Comparison of ENCODE assay signal across 11 cellular contexts in genomic region chr14:88004637-88005036, GRCh38. TPM values are rescaled to one million over a fixed set of nuclear protein-coding genes. Genes with fewer than 3 reads are reported as not detected.
DNase-seq lines count a peak whose midpoint lies in the region; ATAC-seq and TF ChIP-seq lines count a peak whose summit lies in the region.
"Had no signal": no experiment of that assay in that cellular context is flagged by ENCODE, and none has a peak within 500 bp of the region (broad histone marks: within the 10 kb centered on the region; RNA-seq: fewer than 3 reads in every experiment).

No MANE protein-coding gene starts in this region.

- peak overlapping the region; percentile 95 for H3K4me3 Mint-ChIP-seq in activated CD8-positive, alpha-beta memory T cell treated with anti-CD3 and anti-CD28 coated beads, Interleukin-2, amount 10 ng/mL, durations not matched to agents 7 days and 5 days
- H3K4me3 Mint-ChIP-seq in activated naive CD8-positive, alpha-beta T cell = peak overlapping the region; percentile 92
- H3K4me3 Mint-ChIP-seq: mesothelial cell of epicardium had no signal

- H3K4me1 ChIP-seq in neutrophil (ENCODE audit: control insufficient read depth in 1 of 2, insufficient read depth in 1 of 2, low read depth in 1 of 2, low read length in 1 of 2) = peaks cover 83 to 96% of the 10 kb centered on the region in 2 experiments
- H3K4me1 ChIP-seq: HAP-1 had no signal

- no peaks in the 10 kb centered on the region for H3K9me3 Mint-ChIP-seq in activated CD8-positive, alpha-beta memory T cell treated with anti-CD3 and anti-CD28 coated beads, Interleukin-2, amount 10 ng/mL, durations not matched to agents 7 days and 5 days (ENCODE audit: low read depth)
- H3K9me3 Mint-ChIP-seq in activated naive CD8-positive, alpha-beta T cell (ENCODE audit: low read depth) = no peaks in the 10 kb centered on the region
- H3K9me3 Mint-ChIP-seq: mesothelial cell of epicardium had no signal

- CTCF ChIA-PET in activated CD8-positive, alpha-beta memory T cell treated with anti-CD3 and anti-CD28 coated beads, Interleukin-2, amount 10 ng/mL, durations not matched to agents 7 days and 5 days (lab: Charles Lee) = interaction anchor here (1.9 to 5.5 kb wide), 4 partner anchors 11 to 164 kb away, joined by 5 to 47 read pairs (median 10); partner anchors contain the start of gene GALC

- peaks cover 35% of the 10 kb centered on the region for H3K36me3 Mint-ChIP-seq in activated CD8-positive, alpha-beta memory T cell treated with anti-CD3 and anti-CD28 coated beads, Interleukin-2, amount 10 ng/mL, durations not matched to agents 7 days and 5 days
- H3K36me3 Mint-ChIP-seq in activated naive CD8-positive, alpha-beta T cell = peaks cover 2% of the 10 kb centered on the region
- H3K36me3 Mint-ChIP-seq: mesothelial cell of epicardium had no signal

- peaks cover 52% of the 10 kb centered on the region for H3K4me1 Mint-ChIP-seq in activated CD8-positive, alpha-beta memory T cell treated with anti-CD3 and anti-CD28 coated beads, Interleukin-2, amount 10 ng/mL, durations not matched to agents 7 days and 5 days
- H3K4me1 Mint-ChIP-seq in activated naive CD8-positive, alpha-beta T cell (ENCODE audit: low read depth) = peaks cover 68% of the 10 kb centered on the region
- H3K4me1 Mint-ChIP-seq: mesothelial cell of epicardium had no signal

- TF ChIP-seq CTCF in neutrophil (IDR thresholded peaks at IDR 0.05) = no peak

- H3K9me3 ChIP-seq in neutrophil = no peaks in the 10 kb centered on the region
- H3K9me3 ChIP-seq: HAP-1 had no signal

- peak overlapping the region; percentile 96 for H3K27ac ChIP-seq in neutrophil
- H3K27ac ChIP-seq: cardiac muscle cell had no signal

- peak overlapping the region; percentile 50 to 65 for H3K4me3 ChIP-seq in neutrophil (ENCODE audit: low read depth in 1 of 2, low read length in 1 of 2)
- H3K4me3 ChIP-seq: cardiac muscle cell, HAP-1 had no signal

- peak overlapping the region; percentile 83 for H3K27ac Mint-ChIP-seq in activated CD8-positive, alpha-beta memory T cell treated with anti-CD3 and anti-CD28 coated beads, Interleukin-2, amount 10 ng/mL, durations not matched to agents 7 days and 5 days
- peak overlapping the region; percentile 83 for H3K27ac Mint-ChIP-seq in activated naive CD8-positive, alpha-beta T cell
- H3K27ac Mint-ChIP-seq: mesothelial cell of epicardium had no signal

- no peaks in the 10 kb centered on the region for H3K27me3 Mint-ChIP-seq in activated CD8-positive, alpha-beta memory T cell treated with anti-CD3 and anti-CD28 coated beads, Interleukin-2, amount 10 ng/mL, durations not matched to agents 7 days and 5 days
- no peaks in the 10 kb centered on the region for H3K27me3 Mint-ChIP-seq in activated naive CD8-positive, alpha-beta T cell

- DNase-seq in activated CD8-positive, alpha-beta memory T cell treated with anti-CD3 and anti-CD28 coated beads, Interleukin-2, amount 10 ng/mL, durations not matched to agents 7 days and 5 days = no peak
- DNase-seq in activated CD8-positive, alpha-beta memory T cell treated with anti-CD3 and anti-CD28 coated beads for 24 hours = no peak
- peak; percentile 21 for DNase-seq in NAMALWA (ENCODE audit: low spot score)
- no peak for DNase-seq in NCI-H1048 (lab: John Stamatoyannopoulos, UW)
- no peak for DNase-seq in activated effector memory CD4-positive, alpha-beta T cell treated with anti-CD3 and anti-CD28 coated beads, Interleukin-2, amount 50 U/mL, for 16 hours

- no peaks in the 10 kb centered on the region for H3K36me3 ChIP-seq in neutrophil
- H3K36me3 ChIP-seq: cardiac muscle cell, HAP-1 had no signal

- H3K27me3 ChIP-seq in neutrophil = no peaks in the 10 kb centered on the region
- H3K27me3 ChIP-seq: cardiac muscle cell had no signal

- ATAC-seq in activated CD8-positive, alpha-beta memory T cell treated with anti-CD3 and anti-CD28 coated beads, Interleukin-2, amount 10 ng/mL, durations not matched to agents 7 days and 5 days = no peak
- ATAC-seq in HG03025 (IDR thresholded peaks at IDR 0.05; ENCODE audit: low FRiP score, unreplicated experiment) = no peak

RNA-seq across cellular contexts. Expression of gene GPR65, which starts 0.3 kb away (rescaled TPM):
- total RNA-seq in activated CD8-positive, alpha-beta memory T cell treated with anti-CD3 and anti-CD28 coated beads, Interleukin-2, amount 10 ng/mL, durations not matched to agents 7 days and 5 days = 10 to 100 TPM; 17.2 to 21.1 TPM
- total RNA-seq: cardiac muscle cell, mesothelial cell of epicardium had no signal

RNA-seq across cellular contexts. Expression of gene GALC, which starts 11.7 kb away (rescaled TPM):
- 10 to 100 TPM; 20.6 to 25.7 TPM for total RNA-seq in activated CD8-positive, alpha-beta memory T cell treated with anti-CD3 and anti-CD28 coated beads, Interleukin-2, amount 10 ng/mL, durations not matched to agents 7 days and 5 days
